Comparison of ENCODE assay signal across 14 cellular contexts in genomic region chr22:40656651-40657050, GRCh38. TPM values are rescaled to one million over a fixed set of nuclear protein-coding genes. Genes with fewer than 3 reads are reported as not detected.
"Had no signal": no experiment of that assay in that cellular context is flagged by ENCODE, and none has a peak within 500 bp of the region (broad histone marks: within the 10 kb centered on the region; RNA-seq: fewer than 3 reads in every experiment).

No MANE protein-coding gene starts in this region.

RNA-seq across cellular contexts. Expression of gene MCHR1, which starts 22.6 kb away (rescaled TPM):
- total RNA-seq: activated B cell treated with CpG ODN at 0.5 μM for 24 hours; activated CD4-positive, alpha-beta memory T cell treated with anti-CD3 and anti-CD28 coated beads for 36 hours; activated CD4-positive, alpha-beta memory T cell treated with anti-CD3 and anti-CD28 coated beads, Interleukin-2, amount 10 ng/mL, durations not matched to agents 7 days and 5 days; activated CD4-positive, alpha-beta T cell treated with anti-CD3 and anti-CD28 coated beads for 36 hours; activated CD4-positive, alpha-beta T cell treated with anti-CD3 and anti-CD28 coated beads, Interleukin-2, amount 10 ng/mL, durations not matched to agents 24 days and 14 days; activated CD4-positive, alpha-beta T cell treated with anti-CD3 and anti-CD28 coated beads, Interleukin-2, amount 10 ng/mL, durations not matched to agents 7 days and 5 days; activated CD8-positive, alpha-beta memory T cell treated with anti-CD3 and anti-CD28 coated beads for 36 hours; activated CD8-positive, alpha-beta memory T cell treated with anti-CD3 and anti-CD28 coated beads, Interleukin-2, amount 10 ng/mL, durations not matched to agents 7 days and 5 days; activated CD8-positive, alpha-beta T cell treated with anti-CD3 and anti-CD28 coated beads for 36 hours; activated CD8-positive, alpha-beta T cell treated with anti-CD3 and anti-CD28 coated beads, Interleukin-2, amount 10 ng/mL, durations not matched to agents 7 days and 5 days; T-cell; T-helper 1 cell treated with Interleukin-12 subunit alpha and Interleukin-12 subunit beta and Interleukin-4 antibody, amounts not matched to agents 30 ng/mL and 1 ng/mL, for 36 hours; T-helper 17 cell; T-helper 2 cell treated with Interferon-gamma antibody and Interleukin-4, amounts not matched to agents 100 ng/mL and 5 ng/mL, for 36 hours had no signal
